ENCODE assay signal across 8 cellular contexts in the genomic region with DNA sequence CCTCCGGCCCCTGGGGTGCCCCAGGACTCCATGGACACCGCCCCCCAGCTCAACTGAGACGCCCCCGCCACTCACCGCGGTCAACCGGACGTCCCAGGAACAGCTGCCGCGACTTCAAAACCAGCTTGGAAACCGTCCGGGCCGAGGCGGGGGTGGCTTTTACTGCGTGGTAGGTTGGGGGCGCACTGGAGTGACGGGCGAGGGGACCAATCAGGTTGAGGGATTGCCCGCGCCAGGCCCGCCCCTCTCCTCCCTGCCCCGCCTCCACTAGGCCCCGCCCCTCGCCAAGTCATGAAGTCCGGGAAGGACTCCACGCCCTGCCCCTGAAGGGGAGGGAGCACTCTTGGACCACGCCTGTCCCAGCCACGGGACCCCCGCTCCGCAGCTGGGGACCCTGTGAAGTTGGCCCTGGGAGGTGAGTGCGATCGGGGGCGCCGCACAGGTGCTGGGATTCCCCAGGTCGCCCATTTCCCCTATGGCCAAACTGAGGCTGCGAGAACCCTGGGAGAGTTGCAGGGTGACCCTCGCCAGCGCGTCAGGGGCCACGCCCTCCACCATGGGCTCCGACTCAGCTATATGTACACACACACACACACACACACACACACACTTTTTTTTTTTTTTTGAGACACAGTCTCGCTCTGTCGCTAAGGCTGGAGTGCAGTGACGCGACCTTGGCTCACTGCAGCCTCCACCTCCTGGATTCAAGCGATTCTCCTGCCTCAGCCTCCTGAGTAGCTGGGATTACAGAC. TPM values are rescaled to one million over a fixed set of nuclear protein-coding genes. Genes with fewer than 3 reads are reported as not detected.
DNase-seq lines count a peak whose midpoint lies in the region; ATAC-seq and TF ChIP-seq lines count a peak whose summit lies in the region.

A gene with protein sequence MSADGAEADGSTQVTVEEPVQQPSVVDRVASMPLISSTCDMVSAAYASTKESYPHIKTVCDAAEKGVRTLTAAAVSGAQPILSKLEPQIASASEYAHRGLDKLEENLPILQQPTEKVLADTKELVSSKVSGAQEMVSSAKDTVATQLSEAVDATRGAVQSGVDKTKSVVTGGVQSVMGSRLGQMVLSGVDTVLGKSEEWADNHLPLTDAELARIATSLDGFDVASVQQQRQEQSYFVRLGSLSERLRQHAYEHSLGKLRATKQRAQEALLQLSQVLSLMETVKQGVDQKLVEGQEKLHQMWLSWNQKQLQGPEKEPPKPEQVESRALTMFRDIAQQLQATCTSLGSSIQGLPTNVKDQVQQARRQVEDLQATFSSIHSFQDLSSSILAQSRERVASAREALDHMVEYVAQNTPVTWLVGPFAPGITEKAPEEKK (minus strand): TSS at position 134 of the 752 bp plus-strand sequence. CDS start 6,273 bp downstream, outside the sequence.

- peaks cover 56% of the 10 kb centered on the region for H3K4me1 ChIP-seq in SJSA1 (replicated peaks)
- H3K4me1 ChIP-seq in foreskin keratinocyte = peaks cover 4% of the 10 kb centered on the region
- H3K4me1 ChIP-seq in neuron (ENCODE audit: insufficient read depth, low read length) = peaks cover 5% of the 10 kb centered on the region
- peaks cover 13% of the 10 kb centered on the region for H3K4me1 ChIP-seq in stomach smooth muscle (ENCODE audit: control insufficient read depth, insufficient read depth, low read length)

- H3K36me3 ChIP-seq in SJSA1 (peaks cover 28% of the 10 kb centered on the region), neuron (ENCODE audit: insufficient read depth, low read length) (no peaks in the 10 kb centered on the region), stomach smooth muscle (ENCODE audit: control insufficient read depth in 2 of 2, insufficient read depth in 2 of 2, low read length in 2 of 2) (no peaks in the 10 kb centered on the region)

- H2AFZ ChIP-seq in neuron (ENCODE audit: low read depth, low read length) = peak within 1 kb of the TSS; percentile 89

- H3K36me3 Mint-ChIP-seq in CD4-positive, alpha-beta T cell (ENCODE audit: low read depth) = no peaks in the 10 kb centered on the region

- H3K4me3 Mint-ChIP-seq in CD4-positive, alpha-beta T cell = peak within 1 kb of the TSS; percentile 88

- H3K27ac Mint-ChIP-seq in CD4-positive, alpha-beta T cell = peak within 1 kb of the TSS; percentile 69

- peak within 1 kb of the TSS; percentile 76 to 80 for H3K9ac ChIP-seq in stomach smooth muscle (ENCODE audit: low read length in 2 of 2)

- peaks cover 11% of the 10 kb centered on the region for H3K4me1 Mint-ChIP-seq in CD4-positive, alpha-beta T cell (ENCODE audit: low read depth)

- no peaks in the 10 kb centered on the region for H3K9me3 ChIP-seq in CD4-positive, alpha-beta T cell (ENCODE audit: control insufficient read depth, low read length)
- H3K9me3 ChIP-seq in SJSA1 (replicated peaks) (no peaks in the 10 kb centered on the region), neuron (ENCODE audit: low read length) (no peaks in the 10 kb centered on the region), stomach smooth muscle (ENCODE audit: control insufficient read depth in 2 of 2, low read length in 2 of 2) (no peaks in the 10 kb centered on the region)

- intact Hi-C loops in CD4-positive, alpha-beta T cell (cut with DNase I, micrococcal nuclease) = loop anchor here in 1 of 2 experiments (1.0 to 5.0 kb wide), 2 partner anchors 52 to 100 kb away; partner anchors contain the start of gene KDM4B

- H3K9me3 Mint-ChIP-seq in CD4-positive, alpha-beta T cell = no peaks in the 10 kb centered on the region

- ATAC-seq in CD4-positive, alpha-beta T cell (ENCODE audit: poor library complexity) = peak; percentile 93
- ATAC-seq in GM19351 (IDR thresholded peaks at IDR 0.05; ENCODE audit: unreplicated experiment) = peak; percentile 67
- ATAC-seq in foreskin keratinocyte = peak; percentile 82

- no peaks in the 10 kb centered on the region for H3K27me3 ChIP-seq in CD4-positive, alpha-beta T cell (ENCODE audit: control insufficient read depth, insufficient read depth, low read length)
- H3K27me3 ChIP-seq in SJSA1 (replicated peaks) (no peaks in the 10 kb centered on the region), foreskin keratinocyte (no peaks in the 10 kb centered on the region), neuron (ENCODE audit: insufficient read depth, low read length) (no peaks in the 10 kb centered on the region), stomach smooth muscle (ENCODE audit: control insufficient read depth in 1 of 2, insufficient read depth in 2 of 2, low read length in 2 of 2) (peaks cover 0 to 3% of the 10 kb centered on the region in 2 donors)

- H3K4me3 ChIP-seq in SJSA1 (peak within 1 kb of the TSS; percentile 55), neuron (ENCODE audit: low read length) (peak within 1 kb of the TSS; percentile 85), stomach smooth muscle (ENCODE audit: low read length in 2 of 2) (peak within 1 kb of the TSS; percentile 71 to 80)

- H3K27ac ChIP-seq in CD4-positive, alpha-beta T cell (ENCODE audit: low read depth, low read length) = no peak within 1 kb of the TSS
- H3K27ac ChIP-seq in SJSA1 = peak within 1 kb of the TSS; percentile 61
- H3K27ac ChIP-seq in foreskin keratinocyte = peak within 1 kb of the TSS; percentile 82
- peak within 1 kb of the TSS; percentile 69 for H3K27ac ChIP-seq in stomach smooth muscle (ENCODE audit: low read length)

- DNase-seq in CD4-positive, alpha-beta T cell = peak; percentile 83 to 92 (median 88)
- DNase-seq in HS-5 (ENCODE audit: low read depth) = peak; percentile 84
- peak; percentile 95 to 98 for DNase-seq in SJSA1 (ENCODE audit: low read depth in 1 of 2, low spot score in 2 of 2)
- peak; percentile 78 for DNase-seq in activated gamma-delta T cell treated with anti-CD3 and anti-CD28 coated beads, Interleukin-2, amount 50 U/mL, for 16 hours (ENCODE audit: low read depth)
- DNase-seq in foreskin keratinocyte = peak; percentile 80 to 92

- no peak for TF ChIP-seq CTCF in CD4-positive, alpha-beta T cell (IDR thresholded peaks at IDR 0.05)
- TF ChIP-seq CTCF in foreskin keratinocyte (conservative IDR thresholded peaks at IDR 0.05) = no peak

- peaks cover 3% of the 10 kb centered on the region for H3K27me3 Mint-ChIP-seq in CD4-positive, alpha-beta T cell

- CTCF ChIA-PET in CD4-positive, alpha-beta T cell (lab: Charles Lee) = interaction anchor here (1.3 to 2.3 kb wide), 3 partner anchors 44 to 134 kb away, joined by 3 to 18 read pairs (median 8); no protein-coding TSS in a partner anchor

- POLR2A ChIA-PET in CD4-positive, alpha-beta T cell (lab: Charles Lee) = interaction anchor here (1.0 to 3.1 kb wide), 5 partner anchors 44 to 101 kb away, joined by 7 to 24 read pairs (median 11); partner anchors contain the start of genes FEM1A and KDM4B

RNA-seq across cellular contexts. Expression of the gene that starts here (rescaled TPM):
- total RNA-seq in CD4-positive, alpha-beta T cell = 10 to 100 TPM; 18.2 to 19.1 TPM
- 178 and 210 TPM in 2 replicates for total RNA-seq in SJSA1 (2014; rRNA removed; shearing (Covaris generic))
- 100 and 116 TPM in 2 replicates for total RNA-seq in foreskin keratinocyte
- polyA plus RNA-seq in foreskin keratinocyte = 105 and 115 TPM in 2 replicates
